ENCODE assay signal across 8 cellular contexts in genomic region chr5:135466178-135467050, GRCh38. TPM values are rescaled to one million over a fixed set of nuclear protein-coding genes. Genes with fewer than 3 reads are reported as not detected.
DNase-seq lines count a peak whose midpoint lies in the region; ATAC-seq and TF ChIP-seq lines count a peak whose summit lies in the region.

No MANE protein-coding gene starts in this region.

- H3K27ac ChIP-seq in hepatocyte = no peak overlapping the region

- peak; percentile 79 for TF ChIP-seq CTCF in NB4 (IDR thresholded peaks at IDR 0.05; ENCODE audit: low read depth, low read length)
- peak; percentile 87 for TF ChIP-seq CTCF in hepatocyte (IDR thresholded peaks at IDR 0.05; ENCODE audit: poor library complexity)

- H2AFZ ChIP-seq in hepatocyte = no peak overlapping the region

- H4K20me1 ChIP-seq in hepatocyte (ENCODE audit: insufficient read depth, poor library complexity, severe bottlenecking) = no peaks in the 10 kb centered on the region

- no peaks in the 10 kb centered on the region for H3K9me2 ChIP-seq in hepatocyte (replicated peaks; ENCODE audit: insufficient read depth)

- no peaks in the 10 kb centered on the region for H3K79me2 ChIP-seq in hepatocyte

- peaks cover 46% of the 10 kb centered on the region for H3K27me3 Mint-ChIP-seq in T-helper 2 cell treated with Interferon-gamma antibody and Interleukin-4, amounts not matched to agents 5 μg/mL and 100 μg/mL, for 36 hours (ENCODE audit: low read depth)

- H3K9me3 ChIP-seq in hepatocyte (ENCODE audit: low read depth) = no peaks in the 10 kb centered on the region

- intact Hi-C loops in sciatic nerve (cut with DNase I) = loop anchor here (5.0 kb wide), 1 partner anchor 86 kb away; no protein-coding TSS in a partner anchor

- DNase-seq in D341Med (ENCODE audit: low spot score) (peak; percentile 94), NB4 (ENCODE audit: low read depth) (peak; percentile 83), anterior cingulate cortex (lab: John Stamatoyannopoulos, UW) (peak; percentile 14 to 86 (median 60)), hepatocyte (ENCODE audit: low spot score) (peak; percentile 90), sciatic nerve (ENCODE audit: low spot score) (peak; percentile 87)
- DNase-seq in T-helper 2 cell treated with Interferon-gamma antibody and Interleukin-4, amounts not matched to agents 5 μg/mL and 100 μg/mL, for 36 hours (ENCODE audit: low spot score) = peak; percentile 66

- peak overlapping the region; percentile 60 for H3K4me3 Mint-ChIP-seq in T-helper 2 cell treated with Interferon-gamma antibody and Interleukin-4, amounts not matched to agents 5 μg/mL and 100 μg/mL, for 36 hours

- H3K4me1 Mint-ChIP-seq in T-helper 2 cell treated with Interferon-gamma antibody and Interleukin-4, amounts not matched to agents 5 μg/mL and 100 μg/mL, for 36 hours (ENCODE audit: low read depth) = peaks cover 4% of the 10 kb centered on the region

- H3K36me3 ChIP-seq in hepatocyte (replicated peaks; ENCODE audit: insufficient read depth, low read depth) = no peaks in the 10 kb centered on the region

- H3K9me3 Mint-ChIP-seq in T-helper 2 cell treated with Interferon-gamma antibody and Interleukin-4, amounts not matched to agents 5 μg/mL and 100 μg/mL, for 36 hours = no peaks in the 10 kb centered on the region

- H3K4me3 ChIP-seq in NB4 (ENCODE audit: low read depth, low read length) (no peak overlapping the region), hepatocyte (no peak overlapping the region)

- H3K27me3 ChIP-seq in hepatocyte = peaks cover 79% of the 10 kb centered on the region

- H3K27ac Mint-ChIP-seq in T-helper 2 cell treated with Interferon-gamma antibody and Interleukin-4, amounts not matched to agents 5 μg/mL and 100 μg/mL, for 36 hours = no peak overlapping the region

- no peak for TF ChIP-seq POLR2A in NB4 (IDR thresholded peaks at IDR 0.05; ENCODE audit: extremely low read depth, insufficient read length)

- 5% methylated on average over 41 of the region's 43 CpGs for WGBS in hepatocyte (ENCODE audit: low lambda C conversion rate, missing lambda C conversion rate)

- H3K36me3 Mint-ChIP-seq in T-helper 2 cell treated with Interferon-gamma antibody and Interleukin-4, amounts not matched to agents 5 μg/mL and 100 μg/mL, for 36 hours (ENCODE audit: low read depth) = no peaks in the 10 kb centered on the region

- peak overlapping the region; percentile 75 for H3K4me2 ChIP-seq in hepatocyte

- H3K4me1 ChIP-seq in hepatocyte (ENCODE audit: insufficient read depth) = no peaks in the 10 kb centered on the region

- ATAC-seq in GM21737 (IDR thresholded peaks at IDR 0.05; ENCODE audit: unreplicated experiment) (peak; percentile 64), sciatic nerve (peak; percentile 94), HG03342 (IDR thresholded peaks at IDR 0.05; ENCODE audit: unreplicated experiment) (no peak)

RNA-seq across cellular contexts. Expression of gene TIFAB, which starts 14.3 kb away (rescaled TPM):
- total RNA-seq in hepatocyte = not detected in 2 replicates
- polyA plus RNA-seq in hepatocyte = not detected in 2 replicates
- total RNA-seq in sciatic nerve = 0.22 TPM

RNA-seq across cellular contexts. Expression of gene DCANP1, which starts 19.3 kb away (rescaled TPM):
- total RNA-seq in hepatocyte = not detected in 2 replicates
- not detected in 2 replicates for polyA plus RNA-seq in hepatocyte
- not detected for total RNA-seq in sciatic nerve
